ENCODE assay signal across 27 cellular contexts in genomic region chr11:121057922-121058321, GRCh38.
"Had no signal": no experiment of that assay in that cellular context is flagged by ENCODE, and none has a peak within 500 bp of the region (broad histone marks: within the 10 kb centered on the region; RNA-seq: fewer than 3 reads in every experiment).

No MANE protein-coding gene starts in this region.

- H3K27ac Mint-ChIP-seq: activated B cell treated with CpG ODN at 0.5 μM for 24 hours; activated CD4-positive, alpha-beta T cell treated with anti-CD3 and anti-CD28 coated beads, Interleukin-2, amount 10 ng/mL, durations not matched to agents 24 days and 14 days; activated CD8-positive, alpha-beta memory T cell treated with anti-CD3 and anti-CD28 coated beads, Interleukin-2, amount 10 ng/mL, durations not matched to agents 7 days and 5 days; activated naive CD4-positive, alpha-beta T cell treated with anti-CD3 and anti-CD28 coated beads, Interleukin-2, amount 50 U/mL, for 72 hours; activated naive CD8-positive, alpha-beta T cell treated with anti-CD3 and anti-CD28 coated beads, Interleukin-2, amount 50 U/mL, for 24 hours; activated T-cell treated with anti-CD3 and anti-CD28 coated beads, Interleukin-2, amount 50 U/mL, for 24 hours; activated T-helper 1 cell treated with anti-CD3 and anti-CD28 coated beads, Interleukin-12 subunit alpha, Interleukin-12 subunit beta, Interleukin-2, Interleukin-4 antibody, amounts not matched to agents 30 ng/mL and 10 ng/mL and 1 ng/mL, durations not matched to agents 14 hours and 24 hours and 36 hours; brain; T-helper 17 cell had no signal

- DNase-seq: activated B cell treated with CpG ODN at 0.5 μM for 24 hours; activated CD4-positive, alpha-beta T cell treated with anti-CD3 and anti-CD28 coated beads for 1 hour; activated CD4-positive, alpha-beta T cell treated with anti-CD3 and anti-CD28 coated beads, Interleukin-2, amount 10 ng/mL, durations not matched to agents 24 days and 14 days; activated CD4-positive, alpha-beta T cell treated with anti-CD3 and anti-CD28 coated beads, Interleukin-2, amount 50 U/mL, for 48 hours; activated CD8-positive, alpha-beta memory T cell treated with anti-CD3 and anti-CD28 coated beads, Interleukin-2, amount 10 ng/mL, durations not matched to agents 7 days and 5 days; activated effector memory CD4-positive, alpha-beta T cell treated with anti-CD3 and anti-CD28 coated beads, Interleukin-2, amount 50 U/mL, for 16 hours; activated naive CD4-positive, alpha-beta T cell treated with Interleukin-2 at 50 U/mL for 16 hours; activated naive CD8-positive, alpha-beta T cell treated with anti-CD3 and anti-CD28 coated beads, Interleukin-2, amount 50 U/mL, for 24 hours; activated T-cell treated with anti-CD3 and anti-CD28 coated beads, Interleukin-2, amount 50 U/mL, for 24 hours; amniotic stem cell; MM.1S; NCI-H1092 treated with DMSO at 0.1 percent for 48 hours; NCI-H1417 treated with DMSO at 0.1 percent for 48 hours; NCI-H1694; NCI-H2029; NCI-H2107; NCI-H2171 treated with DMSO at 0.1 percent for 48 hours; NCI-H226; NCI-H526; NCI-H774; SIG-M5; T-helper 17 cell; T-helper 9 cell had no signal

- H3K9me3 Mint-ChIP-seq: activated B cell treated with CpG ODN at 0.5 μM for 24 hours; activated CD4-positive, alpha-beta T cell treated with anti-CD3 and anti-CD28 coated beads, Interleukin-2, amount 10 ng/mL, durations not matched to agents 24 days and 14 days; activated naive CD4-positive, alpha-beta T cell treated with anti-CD3 and anti-CD28 coated beads, Interleukin-2, amount 50 U/mL, for 72 hours; activated naive CD8-positive, alpha-beta T cell treated with anti-CD3 and anti-CD28 coated beads, Interleukin-2, amount 50 U/mL, for 24 hours; activated T-cell treated with anti-CD3 and anti-CD28 coated beads, Interleukin-2, amount 50 U/mL, for 24 hours; activated T-helper 1 cell treated with anti-CD3 and anti-CD28 coated beads, Interleukin-12 subunit alpha, Interleukin-12 subunit beta, Interleukin-2, Interleukin-4 antibody, amounts not matched to agents 30 ng/mL and 10 ng/mL and 1 ng/mL, durations not matched to agents 14 hours and 24 hours and 36 hours; brain; central memory CD8-positive, alpha-beta T cell had no signal

- H3K4me1 Mint-ChIP-seq: activated B cell treated with CpG ODN at 0.5 μM for 24 hours; brain; central memory CD8-positive, alpha-beta T cell had no signal

- H3K27me3 Mint-ChIP-seq: activated B cell treated with CpG ODN at 0.5 μM for 24 hours; activated CD4-positive, alpha-beta T cell treated with anti-CD3 and anti-CD28 coated beads, Interleukin-2, amount 10 ng/mL, durations not matched to agents 24 days and 14 days; activated CD8-positive, alpha-beta memory T cell treated with anti-CD3 and anti-CD28 coated beads, Interleukin-2, amount 10 ng/mL, durations not matched to agents 7 days and 5 days; activated naive CD8-positive, alpha-beta T cell treated with anti-CD3 and anti-CD28 coated beads, Interleukin-2, amount 50 U/mL, for 24 hours; activated T-cell treated with anti-CD3 and anti-CD28 coated beads, Interleukin-2, amount 50 U/mL, for 24 hours; brain; central memory CD8-positive, alpha-beta T cell; T-helper 17 cell had no signal

- ATAC-seq: activated CD8-positive, alpha-beta memory T cell treated with anti-CD3 and anti-CD28 coated beads, Interleukin-2, amount 10 ng/mL, durations not matched to agents 7 days and 5 days; activated naive CD8-positive, alpha-beta T cell treated with anti-CD3 and anti-CD28 coated beads, Interleukin-2, amount 50 U/mL, for 24 hours; T-helper 17 cell had no signal

- H3K4me3 Mint-ChIP-seq: activated B cell treated with CpG ODN at 0.5 μM for 24 hours; activated CD4-positive, alpha-beta T cell treated with anti-CD3 and anti-CD28 coated beads, Interleukin-2, amount 10 ng/mL, durations not matched to agents 24 days and 14 days; activated CD8-positive, alpha-beta memory T cell treated with anti-CD3 and anti-CD28 coated beads, Interleukin-2, amount 10 ng/mL, durations not matched to agents 7 days and 5 days; activated naive CD8-positive, alpha-beta T cell treated with anti-CD3 and anti-CD28 coated beads, Interleukin-2, amount 50 U/mL, for 24 hours; activated T-cell treated with anti-CD3 and anti-CD28 coated beads, Interleukin-2, amount 50 U/mL, for 24 hours; activated T-helper 1 cell treated with anti-CD3 and anti-CD28 coated beads, Interleukin-12 subunit alpha, Interleukin-12 subunit beta, Interleukin-2, Interleukin-4 antibody, amounts not matched to agents 30 ng/mL and 10 ng/mL and 1 ng/mL, durations not matched to agents 14 hours and 24 hours and 36 hours; brain; central memory CD8-positive, alpha-beta T cell; T-helper 17 cell had no signal

- H3K36me3 Mint-ChIP-seq: activated naive CD4-positive, alpha-beta T cell treated with anti-CD3 and anti-CD28 coated beads, Interleukin-2, amount 50 U/mL, for 72 hours had no signal
